ENCODE assay signal across 22 cellular contexts in the genomic region with DNA sequence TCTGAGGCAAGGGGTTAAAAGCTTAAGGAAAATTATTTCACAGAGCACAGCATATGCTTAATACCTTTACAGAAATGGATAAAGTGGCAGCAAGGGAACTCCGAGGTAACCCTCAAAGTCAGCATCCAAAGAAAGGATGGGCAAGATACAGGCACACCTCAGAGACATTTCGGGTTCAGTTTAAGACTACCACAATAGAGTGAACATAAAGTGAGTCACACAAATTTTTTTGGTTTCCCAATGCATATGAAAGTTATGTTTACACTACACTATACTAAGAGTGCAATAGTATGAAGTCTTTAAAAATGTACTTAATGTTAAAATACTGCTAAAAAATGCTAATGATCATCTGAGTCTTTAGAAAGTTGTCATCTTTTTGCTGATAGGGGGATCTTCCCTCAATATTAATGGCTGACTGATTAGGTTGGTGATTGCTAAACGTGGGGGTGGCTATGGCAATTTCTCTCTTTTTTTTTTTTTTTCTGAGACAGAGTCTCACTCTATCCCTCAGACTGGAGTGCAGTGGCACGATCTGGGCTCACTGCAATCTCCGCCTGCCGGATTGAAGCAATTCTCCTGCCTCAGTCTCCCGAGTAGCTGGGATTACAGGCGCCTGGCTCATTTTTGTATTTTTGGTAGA. TPM values are rescaled to one million over a fixed set of nuclear protein-coding genes. Genes with fewer than 3 reads are reported as not detected.
DNase-seq lines count a peak whose midpoint lies in the region; ATAC-seq, FAIRE-seq and TF ChIP-seq lines count a peak whose summit lies in the region.
"Had no signal": no experiment of that assay in that cellular context is flagged by ENCODE, and none has a peak within 500 bp of the region (broad histone marks: within the 10 kb centered on the region; RNA-seq: fewer than 3 reads in every experiment).

No MANE protein-coding gene starts in this region.

- H3K36me3 ChIP-seq in astrocyte (ENCODE audit: insufficient read depth, low read length) (peaks cover 6% of the 10 kb centered on the region), fibroblast of lung (ENCODE audit: control insufficient read depth, insufficient read depth, low read length) (peaks cover 4% of the 10 kb centered on the region), Karpas-422 (ENCODE audit: insufficient read depth, low read length) (peaks cover 10% of the 10 kb centered on the region; the same call in 1 of the 2 replicates)
- H3K36me3 ChIP-seq: pancreas, right lobe of liver, transverse colon had no signal

- H3K9me3 Mint-ChIP-seq in astrocyte (ENCODE audit: unreplicated experiment), result no peaks in the 10 kb centered on the region
- H3K9me3 Mint-ChIP-seq: CD8-positive, alpha-beta memory T cell; IgD-negative memory B cell had no signal

- CTCF ChIA-PET in AG04449 (lab: Yijun Ruan, JAX), result no interaction called here

- peaks cover 64% of the 10 kb centered on the region for H4K20me1 ChIP-seq in astrocyte (ENCODE audit: insufficient read depth, low read length)
- no peaks in the 10 kb centered on the region for H4K20me1 ChIP-seq in fibroblast of lung (ENCODE audit: control insufficient read depth, extremely low read depth, insufficient read depth, low read length)
- no peaks in the 10 kb centered on the region for H4K20me1 ChIP-seq in Karpas-422 (ENCODE audit: insufficient read depth, low read depth, low read length)

- H3K4me3 ChIP-seq in AG04449 (ENCODE audit: low read depth, low read length), result no peak overlapping the region
- H3K4me3 ChIP-seq in astrocyte (ENCODE audit: insufficient read depth, low read depth, low read length), result no peak overlapping the region
- H3K4me3 ChIP-seq in fibroblast of lung (replicated peaks in 1 of 4; ENCODE audit: control extremely low read depth in 1 of 4, insufficient read depth in 1 of 4, low read depth in 3 of 4, low read length in 4 of 4), result no peak overlapping the region
- H3K4me3 ChIP-seq in Karpas-422 (ENCODE audit: low read length), result no peak overlapping the region
- H3K4me3 ChIP-seq: heart left ventricle, lung, pancreas, right lobe of liver, transverse colon had no signal

- peak overlapping the region; percentile 23 for H3K4me2 ChIP-seq in astrocyte (ENCODE audit: low read length)
- no peak overlapping the region for H3K4me2 ChIP-seq in fibroblast of lung (ENCODE audit: extremely low read depth, insufficient read depth, low read length)
- H3K4me2 ChIP-seq in Karpas-422 (ENCODE audit: low read depth, low read length, poor library complexity, severe bottlenecking), result no peak overlapping the region

- H3K27me3 ChIP-seq in astrocyte (ENCODE audit: insufficient read depth, low read length) (no peaks in the 10 kb centered on the region), fibroblast of lung (ENCODE audit: control insufficient read depth, insufficient read depth, low read length) (no peaks in the 10 kb centered on the region), Karpas-422 (ENCODE audit: low read length) (no peaks in the 10 kb centered on the region)
- H3K27me3 ChIP-seq: heart left ventricle, pancreas, right lobe of liver, transverse colon had no signal

- DNase-seq in AG04449 (ENCODE audit: low read depth, low spot score) (peak; percentile 29), ELR (ENCODE audit: low read depth) (peak; percentile 45), astrocyte (ENCODE audit: low read depth) (peak; percentile 47), fibroblast of lung (ENCODE audit: low read depth in 2 of 2) (peak; percentile 59 to 70), SW 1271 (lab: John Stamatoyannopoulos, UW) (no peak), Karpas-422 (no peak), pons (ENCODE audit: low spot score) (no peak)
- DNase-seq: activated CD8-positive, alpha-beta memory T cell treated with anti-CD3 and anti-CD28 coated beads, Interleukin-2, amount 10 ng/mL, durations not matched to agents 7 days and 5 days; CD8-positive, alpha-beta memory T cell; DMS79; heart left ventricle; NCI-H1694 treated with DMSO at 0.1 percent for 48 hours; NCI-H446 treated with DMSO at 0.1 percent for 48 hours; NK-92 treated with Interleukin-12 subunit alpha and Interleukin-12 subunit beta, amount 100 ng/mL, for 24 hours; pancreas; right lobe of liver; RPMI8226; stimulated activated naive CD4-positive, alpha-beta T cell treated with Interleukin-2 at 50 U/mL for 16 hours; transverse colon had no signal

- peak overlapping the region; percentile 60 for H3K27ac Mint-ChIP-seq in astrocyte (ENCODE audit: unreplicated experiment)
- H3K27ac Mint-ChIP-seq: activated CD8-positive, alpha-beta memory T cell treated with anti-CD3 and anti-CD28 coated beads, Interleukin-2, amount 10 ng/mL, durations not matched to agents 7 days and 5 days had no signal

- peaks cover 34% of the 10 kb centered on the region for H3K4me1 Mint-ChIP-seq in astrocyte (ENCODE audit: low read depth, unreplicated experiment)

- H3K27ac ChIP-seq in astrocyte (ENCODE audit: low read depth, low read length) (no peak overlapping the region), fibroblast of lung (ENCODE audit: insufficient read depth, low read length) (no peak overlapping the region), Karpas-422 (ENCODE audit: low read length) (no peak overlapping the region)
- H3K27ac ChIP-seq: heart left ventricle, pancreas, right lobe of liver, transverse colon had no signal

- peaks cover 13% of the 10 kb centered on the region for H3K36me3 Mint-ChIP-seq in astrocyte (ENCODE audit: low read depth, unreplicated experiment)

- no peaks in the 10 kb centered on the region for H3K9me2 ChIP-seq in Karpas-422 (replicated peaks; ENCODE audit: insufficient read depth, low read length)

- H3K9me3 ChIP-seq in astrocyte (ENCODE audit: insufficient read depth, low read depth, low read length), result no peaks in the 10 kb centered on the region
- no peaks in the 10 kb centered on the region for H3K9me3 ChIP-seq in fibroblast of lung (ENCODE audit: control insufficient read depth, insufficient read depth, low read depth, low read length)
- no peaks in the 10 kb centered on the region for H3K9me3 ChIP-seq in Karpas-422 (ENCODE audit: low read length)
- H3K9me3 ChIP-seq: heart left ventricle, pancreas, right lobe of liver, transverse colon had no signal

- H3K9ac ChIP-seq in astrocyte (ENCODE audit: low read length), result no peak overlapping the region
- no peak overlapping the region for H3K9ac ChIP-seq in fibroblast of lung (ENCODE audit: insufficient read depth, low read length)
- H3K9ac ChIP-seq in Karpas-422 (ENCODE audit: low read length), result no peak overlapping the region

- no peaks in the 10 kb centered on the region for H3K27me3 Mint-ChIP-seq in astrocyte (ENCODE audit: low read depth, unreplicated experiment)
- H3K27me3 Mint-ChIP-seq: activated CD8-positive, alpha-beta memory T cell treated with anti-CD3 and anti-CD28 coated beads, Interleukin-2, amount 10 ng/mL, durations not matched to agents 7 days and 5 days; CD8-positive, alpha-beta memory T cell; IgD-negative memory B cell had no signal

- POLR2A ChIA-PET in AG04449 (lab: Yijun Ruan, JAX), result no interaction called here

- H3K4me3 Mint-ChIP-seq in astrocyte (ENCODE audit: unreplicated experiment), result no peak overlapping the region
- H3K4me3 Mint-ChIP-seq: activated CD8-positive, alpha-beta memory T cell treated with anti-CD3 and anti-CD28 coated beads, Interleukin-2, amount 10 ng/mL, durations not matched to agents 7 days and 5 days; CD8-positive, alpha-beta memory T cell; IgD-negative memory B cell had no signal

- H2AFZ ChIP-seq in astrocyte (ENCODE audit: low read depth, low read length), result no peak overlapping the region
- H2AFZ ChIP-seq in fibroblast of lung (ENCODE audit: low read length), result no peak overlapping the region
- no peak overlapping the region for H2AFZ ChIP-seq in Karpas-422 (ENCODE audit: low read length)

- H3K4me1 ChIP-seq in astrocyte (ENCODE audit: insufficient read depth, low read length), result peaks cover 20% of the 10 kb centered on the region
- peaks cover 10% of the 10 kb centered on the region for H3K4me1 ChIP-seq in fibroblast of lung (ENCODE audit: control insufficient read depth, extremely low read depth, insufficient read depth, low read length)
- peaks cover 17% of the 10 kb centered on the region for H3K4me1 ChIP-seq in Karpas-422 (ENCODE audit: low read length)
- H3K4me1 ChIP-seq: right lobe of liver had no signal

- FAIRE-seq in astrocyte (lab: Jason Lieb, UNC), result no peak
- FAIRE-seq: pancreas had no signal

- H3K79me2 ChIP-seq in astrocyte (ENCODE audit: insufficient read depth, low read length) (peaks cover 77% of the 10 kb centered on the region), fibroblast of lung (ENCODE audit: control insufficient read depth, insufficient read depth, low read length) (peaks cover 28% of the 10 kb centered on the region), Karpas-422 (ENCODE audit: low read length) (peaks cover 97% of the 10 kb centered on the region)

- no peak for ATAC-seq in HG02840 (IDR thresholded peaks at IDR 0.05; ENCODE audit: low FRiP score, unreplicated experiment)
- ATAC-seq: activated CD8-positive, alpha-beta memory T cell treated with anti-CD3 and anti-CD28 coated beads, Interleukin-2, amount 10 ng/mL, durations not matched to agents 7 days and 5 days; heart left ventricle; right lobe of liver had no signal

- no peak for TF ChIP-seq CTCF in AG04449 (IDR thresholded peaks at IDR 0.05; ENCODE audit: insufficient read depth, low read length, missing control alignments)
- TF ChIP-seq CTCF in astrocyte (IDR thresholded peaks at IDR 0.05; ENCODE audit: insufficient read depth, low read depth, low read length), result no peak
- no peak for TF ChIP-seq CTCF in fibroblast of lung (conservative IDR thresholded peaks at IDR 0.05 in 1 of 2, IDR thresholded peaks at IDR 0.05 in 1 of 2; ENCODE audit: low read depth in 1 of 2, low read length in 2 of 2)

RNA-seq across cellular contexts. Expression of a gene that starts 10.0 kb away (rescaled TPM):
- total RNA-seq in astrocyte, result 25.7 and 28.2 TPM in 2 replicates
- total RNA-seq in fibroblast of lung, result 32.6 and 45.6 TPM in 2 replicates
- polyA plus RNA-seq in fibroblast of lung, result 14.0 and 18.2 TPM in 2 replicates
- 10.5 and 11.9 TPM in 2 replicates for polyA plus RNA-seq in fibroblast of lung (2012)
- polyA minus RNA-seq in fibroblast of lung (ENCODE audit: low replicate concordance), result 7.0 and 9.9 TPM in 2 replicates
- total RNA-seq in Karpas-422 (2014; rRNA removed; shearing (Covaris generic); ENCODE audit: low replicate concordance), result 25.8 and 56.0 TPM in 2 replicates

RNA-seq across cellular contexts. Expression of a gene that starts 37.6 kb away (rescaled TPM):
- total RNA-seq in astrocyte (14.0 and 15.2 TPM in 2 replicates), fibroblast of lung (11.8 and 20.8 TPM in 2 replicates)
- polyA plus RNA-seq in fibroblast of lung, result 8.0 and 10.7 TPM in 2 replicates
- polyA plus RNA-seq in fibroblast of lung (2012), result 7.5 and 9.2 TPM in 2 replicates
- 0.31 and 1.6 TPM in 2 replicates for polyA minus RNA-seq in fibroblast of lung (ENCODE audit: low replicate concordance)
- 45.6 and 47.8 TPM in 2 replicates for total RNA-seq in Karpas-422 (2014; rRNA removed; shearing (Covaris generic); ENCODE audit: low replicate concordance)

Comparison
In these comparisons a context has a peak if more than half of its experiments do, and no peak if none do; other contexts are left out.
1. DNase-seq: peak in AG04449 (single experiment), ELR (single experiment), astrocyte (single experiment) and fibroblast of lung (2 of 2); none in SW 1271 (0 of 2), Karpas-422 (single experiment) and pons (single experiment).